ENCODE assay signal across 16 cellular contexts in genomic region chr1:112711041-112711440, GRCh38. TPM values are rescaled to one million over a fixed set of nuclear protein-coding genes. Genes with fewer than 3 reads are reported as not detected.
"Had no signal": no experiment of that assay in that cellular context is flagged by ENCODE, and none has a peak within 500 bp of the region (broad histone marks: within the 10 kb centered on the region; RNA-seq: fewer than 3 reads in every experiment).

No MANE protein-coding gene starts in this region.

- H3K27me3 Mint-ChIP-seq: memory B cell had no signal

- H3K9me3 ChIP-seq: adrenal gland, right atrium auricular region, tibial artery had no signal

- DNase-seq: activated CD4-positive, alpha-beta T cell treated with anti-CD3 and anti-CD28 coated beads for 48 hours; activated CD8-positive, alpha-beta T cell treated with anti-CD3 and anti-CD28 coated beads for 36 hours; activated effector memory CD4-positive, alpha-beta T cell treated with anti-CD3 and anti-CD28 coated beads, Interleukin-2, amount 50 U/mL, for 16 hours; activated T-cell treated with anti-CD3 and anti-CD28 coated beads, Interleukin-2, amount 50 U/mL, for 48 hours; adrenal gland; left ventricle myocardium superior; stimulated activated CD4-positive, alpha-beta T cell treated with anti-CD3 and anti-CD28 coated beads, Interleukin-4, amount 100 ng/mL, for 24 hours; stimulated activated naive CD4-positive, alpha-beta T cell; WERI-Rb-1 had no signal

- H3K36me3 Mint-ChIP-seq: activated naive CD4-positive, alpha-beta T cell treated with anti-CD3 and anti-CD28 coated beads, Interleukin-2, amount 50 U/mL, for 24 hours; memory B cell; naive thymus-derived CD8-positive, alpha-beta T cell had no signal

- H3K36me3 ChIP-seq: adrenal gland, right atrium auricular region, tibial artery, WERI-Rb-1 had no signal

- H3K4me3 ChIP-seq: adrenal gland, right atrium auricular region, skin epidermis, tibial artery had no signal

- H3K27me3 ChIP-seq: adrenal gland, right atrium auricular region, tibial artery had no signal

- H3K27ac ChIP-seq: adrenal gland, right atrium auricular region, skin epidermis, tibial artery, WERI-Rb-1 had no signal

- H3K4me3 Mint-ChIP-seq: activated CD8-positive, alpha-beta T cell treated with anti-CD3 and anti-CD28 coated beads for 36 hours; activated naive CD4-positive, alpha-beta T cell treated with anti-CD3 and anti-CD28 coated beads, Interleukin-2, amount 50 U/mL, for 24 hours; memory B cell; naive thymus-derived CD8-positive, alpha-beta T cell had no signal

- H3K27ac Mint-ChIP-seq: activated CD8-positive, alpha-beta T cell treated with anti-CD3 and anti-CD28 coated beads for 36 hours; memory B cell; naive thymus-derived CD8-positive, alpha-beta T cell; progenitor cell of endocrine pancreas had no signal

- H3K9me3 Mint-ChIP-seq: activated CD8-positive, alpha-beta T cell treated with anti-CD3 and anti-CD28 coated beads for 36 hours; activated naive CD4-positive, alpha-beta T cell treated with anti-CD3 and anti-CD28 coated beads, Interleukin-2, amount 50 U/mL, for 24 hours; memory B cell; naive thymus-derived CD8-positive, alpha-beta T cell had no signal

RNA-seq across cellular contexts. Expression of gene PPM1J, which starts 4.1 kb away (rescaled TPM):
- polyA plus RNA-seq: naive thymus-derived CD8-positive, alpha-beta T cell had no signal
